In genomic region chr4:93908778-93909177, GRCh38 we compare ENCODE assay signal across 25 cellular contexts.
"Had no signal": no experiment of that assay in that cellular context is flagged by ENCODE, and none has a peak within 500 bp of the region (broad histone marks: within the 10 kb centered on the region; RNA-seq: fewer than 3 reads in every experiment).

No MANE protein-coding gene starts in this region.

- H3K4me1 ChIP-seq: stomach, suprapubic skin, testis, thyroid gland, tibial artery, tibial nerve, transverse colon, upper lobe of left lung, upper lobe of right lung, uterus, vagina had no signal

- DNase-seq: stimulated activated CD4-positive, alpha-beta T cell treated with anti-CD3 and anti-CD28 coated beads, Interleukin-2, amount 100 ng/mL, for 48 hours; stimulated activated CD4-positive, alpha-beta T cell treated with anti-CD3 and anti-CD28 coated beads, Interleukin-4, amount 100 ng/mL, for 1 hour; stimulated activated CD4-positive, alpha-beta T cell treated with anti-CD3 and anti-CD28 coated beads, Interleukin-4, amount 100 ng/mL, for 24 hours; stimulated activated CD4-positive, alpha-beta T cell treated with anti-CD3 and anti-CD28 coated beads, Interleukin-4, amount 100 ng/mL, for 4 hours; stimulated activated CD8-positive, alpha-beta memory T cell treated with anti-CD3 and anti-CD28 coated beads, Interleukin-4, amount 100 ng/mL, for 48 hours; stimulated activated naive B cell treated with anti-CD40 and anti-IgM and Interleukin-4, amounts not matched to agents 10 μg/mL and 1 μg/mL and 100 μg/mL, for 72 hours; stimulated activated naive CD4-positive, alpha-beta T cell; stimulated activated naive CD4-positive, alpha-beta T cell treated with Interleukin-2 at 50 U/mL for 16 hours; stimulated activated naive CD8-positive, alpha-beta T cell treated with anti-CD3 and anti-CD28 coated beads, Interleukin-15, amount 100 ng/mL, for 72 hours; stomach; substantia nigra; testis; thyroid gland; tibial artery; transverse colon; trophoblast cell; upper lobe of left lung; upper lobe of right lung; uterus had no signal

- H3K27me3 ChIP-seq: stomach, suprapubic skin, testis, thyroid gland, tibial artery, tibial nerve, transverse colon, upper lobe of left lung, upper lobe of right lung, uterus, vagina had no signal

- H3K4me3 ChIP-seq: stomach, suprapubic skin, testis, thoracic aorta, thyroid gland, tibial artery, tibial nerve, transverse colon, upper lobe of left lung, upper lobe of right lung, uterus, vagina had no signal

- ATAC-seq: stimulated activated effector memory CD8-positive, alpha-beta T cell treated with anti-CD3 and anti-CD28 coated beads, Interleukin-12 subunit alpha, Interleukin-12 subunit beta, amount 100 ng/mL, for 72 hours; stimulated activated memory B cell treated with anti-CD40 and anti-IgM and Interleukin-4, amounts not matched to agents 10 μg/mL and 1 μg/mL and 100 μg/mL, for 72 hours; stimulated activated naive B cell treated with anti-CD40 and anti-IgM and Interleukin-4, amounts not matched to agents 10 μg/mL and 1 μg/mL and 100 μg/mL, for 72 hours; stimulated activated naive CD8-positive, alpha-beta T cell treated with anti-CD3 and anti-CD28 coated beads, Interleukin-15, amount 100 ng/mL, for 72 hours; upper lobe of right lung had no signal

- H3K27ac ChIP-seq: stomach, suprapubic skin, testis, thoracic aorta, thyroid gland, tibial artery, tibial nerve, transverse colon, upper lobe of left lung, upper lobe of right lung, uterus, vagina had no signal

- H3K36me3 ChIP-seq: stomach, suprapubic skin, thoracic aorta, thyroid gland, tibial artery, tibial nerve, transverse colon, upper lobe of left lung, upper lobe of right lung, uterus, vagina had no signal

- H3K9me3 ChIP-seq: stomach, suprapubic skin, testis, thoracic aorta, thyroid gland, tibial artery, tibial nerve, transverse colon, upper lobe of left lung, upper lobe of right lung, uterus, vagina had no signal
